Comparison of ENCODE assay signal across 9 cellular contexts in the genomic region with DNA sequence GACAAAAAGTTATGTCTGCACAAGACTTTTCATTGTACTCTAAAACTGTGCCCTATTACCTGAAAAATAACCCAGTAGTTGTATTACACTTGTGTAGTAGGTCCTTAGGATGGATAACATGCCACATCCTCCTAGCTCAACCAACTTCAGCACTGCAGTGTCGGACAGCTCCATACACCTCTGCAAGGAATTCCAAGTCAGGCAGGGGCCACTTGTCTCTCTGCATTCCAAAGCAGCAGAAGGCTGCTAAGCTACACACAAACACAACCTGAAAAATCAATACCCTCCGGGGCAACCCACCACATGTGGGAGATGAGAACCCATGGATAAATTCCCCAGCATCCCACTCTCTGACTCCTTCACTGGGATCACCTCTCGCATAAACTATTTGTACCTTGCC. TPM values are rescaled to one million over a fixed set of nuclear protein-coding genes. Genes with fewer than 3 reads are reported as not detected.
A peak's percentile ranks its signal among the peaks of the same experiment; 100 is the strongest.
DNase-seq lines count a peak whose midpoint lies in the region; TF ChIP-seq lines count a peak whose summit lies in the region.
"Had no signal": no experiment of that assay in that cellular context is flagged by ENCODE, and none has a peak within 500 bp of the region (broad histone marks: within the 10 kb centered on the region; RNA-seq: fewer than 3 reads in every experiment).

No MANE protein-coding gene starts in this region.

- no peak overlapping the region for H3K4me3 ChIP-seq in cardiac fibroblast (replicated peaks in 1 of 2; ENCODE audit: low read depth in 2 of 2, low read length in 2 of 2)

- CTCF ChIA-PET in activated CD4-positive, alpha-beta T cell treated with anti-CD3 and anti-CD28 coated beads, Interleukin-2, amount 10 ng/mL, durations not matched to agents 7 days and 5 days (lab: Charles Lee), result no interaction called here

- no peak overlapping the region for H3K27ac Mint-ChIP-seq in activated CD4-positive, alpha-beta T cell treated with anti-CD3 and anti-CD28 coated beads, Interleukin-2, amount 10 ng/mL, durations not matched to agents 7 days and 5 days
- H3K27ac Mint-ChIP-seq in neural crest cell (ENCODE audit: unreplicated experiment), result no peak overlapping the region

- DNase-seq in activated CD4-positive, alpha-beta T cell treated with anti-CD3 and anti-CD28 coated beads, Interleukin-2, amount 10 ng/mL, durations not matched to agents 7 days and 5 days, result peak; percentile 39
- no peak for DNase-seq in activated CD4-positive, alpha-beta T cell treated with anti-CD3 and anti-CD28 coated beads, Interleukin-2, amount 50 U/mL, for 4 hours
- DNase-seq in NCI-H460 (ENCODE audit: extremely low read depth, low read depth), result peak; percentile 30
- DNase-seq in cardiac fibroblast (ENCODE audit: low read depth in 2 of 2), result peak; percentile 3 to 30
- peak; percentile 48 for DNase-seq in neural crest cell (ENCODE audit: low read depth, low spot score)
- DNase-seq in NCI-H1092 treated with DMSO at 0.1 percent for 48 hours (lab: John Stamatoyannopoulos, UW), result no peak
- DNase-seq in C1 segment of cervical spinal cord (lab: John Stamatoyannopoulos, UW), result no peak
- no peak for DNase-seq in NCI-H524 (lab: John Stamatoyannopoulos, UW)
- DNase-seq: NCI-H510A treated with DMSO at 0.1 percent for 48 hours had no signal

- no peaks in the 10 kb centered on the region for H3K36me3 Mint-ChIP-seq in activated CD4-positive, alpha-beta T cell treated with anti-CD3 and anti-CD28 coated beads, Interleukin-2, amount 10 ng/mL, durations not matched to agents 7 days and 5 days (ENCODE audit: low read depth)
- H3K36me3 Mint-ChIP-seq in neural crest cell (ENCODE audit: low read depth), result no peaks in the 10 kb centered on the region

- TF ChIP-seq CTCF in cardiac fibroblast (IDR thresholded peaks at IDR 0.05; ENCODE audit: low read depth, low read length) (no peak), neural crest cell (conservative IDR thresholded peaks at IDR 0.05) (no peak)

- H3K9me3 Mint-ChIP-seq in activated CD4-positive, alpha-beta T cell treated with anti-CD3 and anti-CD28 coated beads, Interleukin-2, amount 10 ng/mL, durations not matched to agents 7 days and 5 days, result peaks cover 13% of the 10 kb centered on the region
- H3K9me3 Mint-ChIP-seq in neural crest cell, result peaks cover 9% of the 10 kb centered on the region

- no peak overlapping the region for H3K4me3 Mint-ChIP-seq in activated CD4-positive, alpha-beta T cell treated with anti-CD3 and anti-CD28 coated beads, Interleukin-2, amount 10 ng/mL, durations not matched to agents 7 days and 5 days
- H3K4me3 Mint-ChIP-seq in neural crest cell, result no peak overlapping the region

- no peaks in the 10 kb centered on the region for H3K27me3 Mint-ChIP-seq in activated CD4-positive, alpha-beta T cell treated with anti-CD3 and anti-CD28 coated beads, Interleukin-2, amount 10 ng/mL, durations not matched to agents 7 days and 5 days
- H3K27me3 Mint-ChIP-seq in neural crest cell (ENCODE audit: low read depth), result peaks cover 35% of the 10 kb centered on the region

- no peaks in the 10 kb centered on the region for H3K4me1 Mint-ChIP-seq in activated CD4-positive, alpha-beta T cell treated with anti-CD3 and anti-CD28 coated beads, Interleukin-2, amount 10 ng/mL, durations not matched to agents 7 days and 5 days
- H3K4me1 Mint-ChIP-seq in neural crest cell, result no peaks in the 10 kb centered on the region

- POLR2A ChIA-PET in activated CD4-positive, alpha-beta T cell treated with anti-CD3 and anti-CD28 coated beads, Interleukin-2, amount 10 ng/mL, durations not matched to agents 7 days and 5 days (lab: Charles Lee), result no interaction called here

RNA-seq across cellular contexts. Expression of gene MED10, which starts 50.2 kb away (rescaled TPM):
- total RNA-seq in activated CD4-positive, alpha-beta T cell treated with anti-CD3 and anti-CD28 coated beads, Interleukin-2, amount 10 ng/mL, durations not matched to agents 7 days and 5 days, result 10 to 100 TPM; 52.7 to 53.9 TPM
- 23.5 and 30.0 TPM in 2 replicates for total RNA-seq in NCI-H460 (2014; rRNA removed; shearing (Covaris generic))
- polyA plus RNA-seq in NCI-H460 (2014; cell fraction: nucleus; rRNA removed), result 11.6 and 21.5 TPM in 2 replicates
- total RNA-seq in neural crest cell, result 29.0 and 29.4 TPM in 2 replicates

Comparison
In these comparisons a context has a peak if more than half of its experiments do, and no peak if none do; other contexts are left out.
1. DNase-seq: peak in activated CD4-positive, alpha-beta T cell treated with anti-CD3 and anti-CD28 coated beads, Interleukin-2, amount 10 ng/mL, durations not matched to agents 7 days and 5 days (single experiment), NCI-H460 (single experiment), cardiac fibroblast (2 of 2) and neural crest cell (single experiment); none in activated CD4-positive, alpha-beta T cell treated with anti-CD3 and anti-CD28 coated beads, Interleukin-2, amount 50 U/mL, for 4 hours (0 of 2), NCI-H1092 treated with DMSO at 0.1 percent for 48 hours (single experiment), C1 segment of cervical spinal cord (0 of 14) and NCI-H524 (0 of 2).